Comparison of ENCODE assay signal across 1 cellular context in the genomic region with DNA sequence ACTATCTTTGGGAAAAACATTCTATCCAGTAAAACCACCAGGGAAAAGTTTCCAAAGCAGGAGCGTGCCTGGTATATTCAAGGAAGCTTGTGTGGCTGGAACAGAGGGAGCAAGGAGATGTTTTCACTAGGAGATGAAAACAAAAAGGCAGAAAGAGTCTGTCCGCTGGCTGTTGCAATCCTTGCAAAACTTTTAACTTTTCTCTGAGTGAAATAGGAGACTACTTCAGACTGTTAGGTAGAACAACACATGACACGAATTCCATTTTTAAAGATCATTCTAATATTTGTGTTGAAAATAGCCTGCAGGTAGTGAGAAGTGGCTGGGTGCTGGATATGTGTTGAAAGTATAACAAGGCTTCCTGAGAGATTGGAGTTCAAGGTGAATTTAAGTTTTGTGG.
TF ChIP-seq lines count a peak whose summit lies in the region.

No MANE protein-coding gene starts in this region.

TF ChIP-seq in H1, 55 proteins besides CTCF, POLR2A, EP300 and RAD21:
- no peak for TF ChIP-seq KDM5A (IDR thresholded peaks at IDR 0.05; ENCODE audit: low read length)
- TF ChIP-seq HDAC6 (IDR thresholded peaks at IDR 0.05; ENCODE audit: low read depth, low read length): no peak
- no peak for TF ChIP-seq SIX5 (IDR thresholded peaks at IDR 0.05; ENCODE audit: low read depth, low read length)
- no peak for TF ChIP-seq POU5F1 (IDR thresholded peaks at IDR 0.05; ENCODE audit: low read depth, low read length)
- no peak for TF ChIP-seq CEBPB (IDR thresholded peaks at IDR 0.05; ENCODE audit: low read depth, low read length)
- TF ChIP-seq, protein P1, sequence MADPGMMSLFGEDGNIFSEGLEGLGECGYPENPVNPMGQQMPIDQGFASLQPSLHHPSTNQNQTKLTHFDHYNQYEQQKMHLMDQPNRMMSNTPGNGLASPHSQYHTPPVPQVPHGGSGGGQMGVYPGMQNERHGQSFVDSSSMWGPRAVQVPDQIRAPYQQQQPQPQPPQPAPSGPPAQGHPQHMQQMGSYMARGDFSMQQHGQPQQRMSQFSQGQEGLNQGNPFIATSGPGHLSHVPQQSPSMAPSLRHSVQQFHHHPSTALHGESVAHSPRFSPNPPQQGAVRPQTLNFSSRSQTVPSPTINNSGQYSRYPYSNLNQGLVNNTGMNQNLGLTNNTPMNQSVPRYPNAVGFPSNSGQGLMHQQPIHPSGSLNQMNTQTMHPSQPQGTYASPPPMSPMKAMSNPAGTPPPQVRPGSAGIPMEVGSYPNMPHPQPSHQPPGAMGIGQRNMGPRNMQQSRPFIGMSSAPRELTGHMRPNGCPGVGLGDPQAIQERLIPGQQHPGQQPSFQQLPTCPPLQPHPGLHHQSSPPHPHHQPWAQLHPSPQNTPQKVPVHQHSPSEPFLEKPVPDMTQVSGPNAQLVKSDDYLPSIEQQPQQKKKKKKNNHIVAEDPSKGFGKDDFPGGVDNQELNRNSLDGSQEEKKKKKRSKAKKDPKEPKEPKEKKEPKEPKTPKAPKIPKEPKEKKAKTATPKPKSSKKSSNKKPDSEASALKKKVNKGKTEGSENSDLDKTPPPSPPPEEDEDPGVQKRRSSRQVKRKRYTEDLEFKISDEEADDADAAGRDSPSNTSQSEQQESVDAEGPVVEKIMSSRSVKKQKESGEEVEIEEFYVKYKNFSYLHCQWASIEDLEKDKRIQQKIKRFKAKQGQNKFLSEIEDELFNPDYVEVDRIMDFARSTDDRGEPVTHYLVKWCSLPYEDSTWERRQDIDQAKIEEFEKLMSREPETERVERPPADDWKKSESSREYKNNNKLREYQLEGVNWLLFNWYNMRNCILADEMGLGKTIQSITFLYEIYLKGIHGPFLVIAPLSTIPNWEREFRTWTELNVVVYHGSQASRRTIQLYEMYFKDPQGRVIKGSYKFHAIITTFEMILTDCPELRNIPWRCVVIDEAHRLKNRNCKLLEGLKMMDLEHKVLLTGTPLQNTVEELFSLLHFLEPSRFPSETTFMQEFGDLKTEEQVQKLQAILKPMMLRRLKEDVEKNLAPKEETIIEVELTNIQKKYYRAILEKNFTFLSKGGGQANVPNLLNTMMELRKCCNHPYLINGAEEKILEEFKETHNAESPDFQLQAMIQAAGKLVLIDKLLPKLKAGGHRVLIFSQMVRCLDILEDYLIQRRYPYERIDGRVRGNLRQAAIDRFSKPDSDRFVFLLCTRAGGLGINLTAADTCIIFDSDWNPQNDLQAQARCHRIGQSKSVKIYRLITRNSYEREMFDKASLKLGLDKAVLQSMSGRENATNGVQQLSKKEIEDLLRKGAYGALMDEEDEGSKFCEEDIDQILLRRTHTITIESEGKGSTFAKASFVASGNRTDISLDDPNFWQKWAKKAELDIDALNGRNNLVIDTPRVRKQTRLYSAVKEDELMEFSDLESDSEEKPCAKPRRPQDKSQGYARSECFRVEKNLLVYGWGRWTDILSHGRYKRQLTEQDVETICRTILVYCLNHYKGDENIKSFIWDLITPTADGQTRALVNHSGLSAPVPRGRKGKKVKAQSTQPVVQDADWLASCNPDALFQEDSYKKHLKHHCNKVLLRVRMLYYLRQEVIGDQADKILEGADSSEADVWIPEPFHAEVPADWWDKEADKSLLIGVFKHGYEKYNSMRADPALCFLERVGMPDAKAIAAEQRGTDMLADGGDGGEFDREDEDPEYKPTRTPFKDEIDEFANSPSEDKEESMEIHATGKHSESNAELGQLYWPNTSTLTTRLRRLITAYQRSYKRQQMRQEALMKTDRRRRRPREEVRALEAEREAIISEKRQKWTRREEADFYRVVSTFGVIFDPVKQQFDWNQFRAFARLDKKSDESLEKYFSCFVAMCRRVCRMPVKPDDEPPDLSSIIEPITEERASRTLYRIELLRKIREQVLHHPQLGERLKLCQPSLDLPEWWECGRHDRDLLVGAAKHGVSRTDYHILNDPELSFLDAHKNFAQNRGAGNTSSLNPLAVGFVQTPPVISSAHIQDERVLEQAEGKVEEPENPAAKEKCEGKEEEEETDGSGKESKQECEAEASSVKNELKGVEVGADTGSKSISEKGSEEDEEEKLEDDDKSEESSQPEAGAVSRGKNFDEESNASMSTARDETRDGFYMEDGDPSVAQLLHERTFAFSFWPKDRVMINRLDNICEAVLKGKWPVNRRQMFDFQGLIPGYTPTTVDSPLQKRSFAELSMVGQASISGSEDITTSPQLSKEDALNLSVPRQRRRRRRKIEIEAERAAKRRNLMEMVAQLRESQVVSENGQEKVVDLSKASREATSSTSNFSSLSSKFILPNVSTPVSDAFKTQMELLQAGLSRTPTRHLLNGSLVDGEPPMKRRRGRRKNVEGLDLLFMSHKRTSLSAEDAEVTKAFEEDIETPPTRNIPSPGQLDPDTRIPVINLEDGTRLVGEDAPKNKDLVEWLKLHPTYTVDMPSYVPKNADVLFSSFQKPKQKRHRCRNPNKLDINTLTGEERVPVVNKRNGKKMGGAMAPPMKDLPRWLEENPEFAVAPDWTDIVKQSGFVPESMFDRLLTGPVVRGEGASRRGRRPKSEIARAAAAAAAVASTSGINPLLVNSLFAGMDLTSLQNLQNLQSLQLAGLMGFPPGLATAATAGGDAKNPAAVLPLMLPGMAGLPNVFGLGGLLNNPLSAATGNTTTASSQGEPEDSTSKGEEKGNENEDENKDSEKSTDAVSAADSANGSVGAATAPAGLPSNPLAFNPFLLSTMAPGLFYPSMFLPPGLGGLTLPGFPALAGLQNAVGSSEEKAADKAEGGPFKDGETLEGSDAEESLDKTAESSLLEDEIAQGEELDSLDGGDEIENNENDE (IDR thresholded peaks at IDR 0.05; ENCODE audit: insufficient replicate concordance, low read length): no peak
- no peak for TF ChIP-seq ZNF274 (IDR thresholded peaks at IDR 0.05; ENCODE audit: borderline replicate concordance, extremely low read depth, low read length)
- TF ChIP-seq CBX5 (IDR thresholded peaks at IDR 0.05; ENCODE audit: low read depth, low read length): no peak
- no peak for TF ChIP-seq POLR2AphosphoS5 (IDR thresholded peaks at IDR 0.05; ENCODE audit: low read depth, low read length)
- no peak for TF ChIP-seq YY1 (IDR thresholded peaks at IDR 0.05; ENCODE audit: low read depth, low read length)
- TF ChIP-seq, protein P2, sequence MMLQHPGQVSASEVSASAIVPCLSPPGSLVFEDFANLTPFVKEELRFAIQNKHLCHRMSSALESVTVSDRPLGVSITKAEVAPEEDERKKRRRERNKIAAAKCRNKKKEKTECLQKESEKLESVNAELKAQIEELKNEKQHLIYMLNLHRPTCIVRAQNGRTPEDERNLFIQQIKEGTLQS (IDR thresholded peaks at IDR 0.05; ENCODE audit: insufficient read depth, low read depth, low read length): no peak
- no peak for TF ChIP-seq SIRT6 (IDR thresholded peaks at IDR 0.05; ENCODE audit: low read length)
- TF ChIP-seq CHD1 (IDR thresholded peaks at IDR 0.05; ENCODE audit: low read depth, low read length): no peak
- no peak for TF ChIP-seq SIN3A (conservative IDR thresholded peaks at IDR 0.05 in 1 of 2, IDR thresholded peaks at IDR 0.05 in 1 of 2; ENCODE audit: low read depth in 1 of 2, low read length in 2 of 2)
